Comparison of ENCODE assay signal across 37 cellular contexts in the genomic region with DNA sequence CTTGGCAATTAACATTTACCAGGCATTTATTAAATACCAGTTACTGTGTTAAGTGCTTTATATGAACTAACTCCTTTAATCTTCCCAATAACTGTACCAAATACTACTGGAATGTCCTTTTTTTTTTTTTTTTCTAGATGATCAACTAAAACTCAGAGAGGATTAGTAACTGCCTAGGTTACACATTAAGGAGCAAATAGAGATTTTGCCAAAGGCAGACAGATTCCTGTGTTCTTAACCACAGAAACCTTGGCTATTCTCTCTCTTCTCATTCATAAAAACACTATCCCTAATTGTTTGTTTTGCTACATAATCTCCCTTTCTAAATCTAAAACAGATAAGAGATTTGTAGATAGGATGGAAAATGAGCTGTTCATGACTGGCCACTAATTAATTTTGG. TPM values are rescaled to one million over a fixed set of nuclear protein-coding genes. Genes with fewer than 3 reads are reported as not detected.
"Had no signal": no experiment of that assay in that cellular context is flagged by ENCODE, and none has a peak within 500 bp of the region (broad histone marks: within the 10 kb centered on the region; RNA-seq: fewer than 3 reads in every experiment).

No MANE protein-coding gene starts in this region.

- H3K9me3 Mint-ChIP-seq: activated CD4-positive, alpha-beta memory T cell treated with anti-CD3 and anti-CD28 coated beads for 36 hours; activated naive CD4-positive, alpha-beta T cell treated with anti-CD3 and anti-CD28 coated beads, Interleukin-2, amount 10 ng/mL, durations not matched to agents 7 days and 5 days; activated naive CD8-positive, alpha-beta T cell treated with anti-CD3 and anti-CD28 coated beads, Interleukin-2, amount 50 U/mL, for 24 hours; activated T-cell treated with anti-CD3 and anti-CD28 coated beads, Interleukin-2, amount 50 U/mL, for 4 hours; activated T-helper 1 cell treated with anti-CD3 and anti-CD28 coated beads, Interleukin-12 subunit alpha, Interleukin-12 subunit beta, Interleukin-2, Interleukin-4 antibody, amounts not matched to agents 30 ng/mL and 10 ng/mL and 1 ng/mL, durations not matched to agents 14 hours and 24 hours and 36 hours; central memory CD8-positive, alpha-beta T cell; T-helper 1 cell treated with Interleukin-12 subunit alpha and Interleukin-12 subunit beta and Interleukin-4 antibody, amounts not matched to agents 30 μg/mL and 1 μg/mL, for 36 hours; T-helper 2 cell treated with Interferon-gamma antibody and Interleukin-4, amounts not matched to agents 5 μg/mL and 100 μg/mL, for 36 hours; WTC11 had no signal

- H3K9me3 ChIP-seq: Peyer's patch, SJSA1, SK-N-SH had no signal

- H3K4me1 Mint-ChIP-seq: activated naive CD8-positive, alpha-beta T cell treated with anti-CD3 and anti-CD28 coated beads, Interleukin-2, amount 50 U/mL, for 24 hours; central memory CD8-positive, alpha-beta T cell; WTC11 had no signal

- H3K27ac ChIP-seq: cardiac muscle cell, KMS-11, Peyer's patch, SJSA1 had no signal

- H3K4me1 ChIP-seq: Peyer's patch, SJSA1 had no signal

- ATAC-seq: activated naive CD8-positive, alpha-beta T cell treated with anti-CD3 and anti-CD28 coated beads, Interleukin-2, amount 50 U/mL, for 24 hours; PC-3; WTC11 had no signal

- H3K27me3 ChIP-seq: cardiac muscle cell, Peyer's patch, SJSA1 had no signal

- H3K4me3 Mint-ChIP-seq: activated CD4-positive, alpha-beta memory T cell treated with anti-CD3 and anti-CD28 coated beads for 36 hours; activated CD4-positive, alpha-beta T cell treated with anti-CD3 and anti-CD28 coated beads for 36 hours; activated naive CD4-positive, alpha-beta T cell treated with anti-CD3 and anti-CD28 coated beads, Interleukin-2, amount 10 ng/mL, durations not matched to agents 7 days and 5 days; activated naive CD8-positive, alpha-beta T cell; activated naive CD8-positive, alpha-beta T cell treated with anti-CD3 and anti-CD28 coated beads, Interleukin-2, amount 50 U/mL, for 24 hours; activated T-cell treated with anti-CD3 and anti-CD28 coated beads, Interleukin-2, amount 50 U/mL, for 4 hours; activated T-helper 1 cell treated with anti-CD3 and anti-CD28 coated beads, Interleukin-12 subunit alpha, Interleukin-12 subunit beta, Interleukin-2, Interleukin-4 antibody, amounts not matched to agents 30 ng/mL and 10 ng/mL and 1 ng/mL, durations not matched to agents 14 hours and 24 hours and 36 hours; central memory CD8-positive, alpha-beta T cell; T-helper 1 cell treated with Interleukin-12 subunit alpha and Interleukin-12 subunit beta and Interleukin-4 antibody, amounts not matched to agents 30 μg/mL and 1 μg/mL, for 36 hours; T-helper 2 cell treated with Interferon-gamma antibody and Interleukin-4, amounts not matched to agents 5 μg/mL and 100 μg/mL, for 36 hours; WTC11 had no signal

- H3K27me3 Mint-ChIP-seq: activated CD4-positive, alpha-beta memory T cell treated with anti-CD3 and anti-CD28 coated beads for 36 hours; activated CD4-positive, alpha-beta T cell treated with anti-CD3 and anti-CD28 coated beads for 36 hours; activated naive CD4-positive, alpha-beta T cell treated with anti-CD3 and anti-CD28 coated beads, Interleukin-2, amount 10 ng/mL, durations not matched to agents 7 days and 5 days; activated naive CD8-positive, alpha-beta T cell; activated naive CD8-positive, alpha-beta T cell treated with anti-CD3 and anti-CD28 coated beads, Interleukin-2, amount 50 U/mL, for 24 hours; central memory CD8-positive, alpha-beta T cell had no signal

- H3K27ac Mint-ChIP-seq: activated CD4-positive, alpha-beta memory T cell treated with anti-CD3 and anti-CD28 coated beads for 36 hours; activated CD4-positive, alpha-beta T cell treated with anti-CD3 and anti-CD28 coated beads for 36 hours; activated naive CD4-positive, alpha-beta T cell treated with anti-CD3 and anti-CD28 coated beads, Interleukin-2, amount 10 ng/mL, durations not matched to agents 7 days and 5 days; activated naive CD8-positive, alpha-beta T cell; activated naive CD8-positive, alpha-beta T cell treated with anti-CD3 and anti-CD28 coated beads, Interleukin-2, amount 50 U/mL, for 24 hours; activated T-helper 1 cell treated with anti-CD3 and anti-CD28 coated beads, Interleukin-12 subunit alpha, Interleukin-12 subunit beta, Interleukin-2, Interleukin-4 antibody, amounts not matched to agents 30 ng/mL and 10 ng/mL and 1 ng/mL, durations not matched to agents 14 hours and 24 hours and 36 hours; T-helper 1 cell treated with Interleukin-12 subunit alpha and Interleukin-12 subunit beta and Interleukin-4 antibody, amounts not matched to agents 30 μg/mL and 1 μg/mL, for 36 hours; T-helper 2 cell treated with Interferon-gamma antibody and Interleukin-4, amounts not matched to agents 5 μg/mL and 100 μg/mL, for 36 hours; WTC11 had no signal

- H3K4me3 ChIP-seq: cardiac muscle cell, Peyer's patch, SJSA1 had no signal

- DNase-seq: activated CD4-positive, alpha-beta memory T cell treated with anti-CD3 and anti-CD28 coated beads for 36 hours; activated CD4-positive, alpha-beta T cell treated with anti-CD3 and anti-CD28 coated beads for 36 hours; activated CD4-positive, alpha-beta T cell treated with anti-CD3 and anti-CD28 coated beads, Interleukin-2, amount 50 U/mL, for 1 hour; activated CD8-positive, alpha-beta memory T cell treated with anti-CD3 and anti-CD28 coated beads, Interleukin-2, amount 50 U/mL, for 4 hours; activated gamma-delta T cell treated with Interleukin-2 at 50 U/mL for 16 hours; activated naive CD4-positive, alpha-beta T cell treated with anti-CD3 and anti-CD28 coated beads, Interleukin-2, amount 10 ng/mL, durations not matched to agents 7 days and 5 days; activated naive CD8-positive, alpha-beta T cell treated with anti-CD3 and anti-CD28 coated beads, Interleukin-2, amount 50 U/mL, for 24 hours; activated T-cell treated with anti-CD3 and anti-CD28 coated beads for 4 hours; activated T-cell treated with anti-CD3 and anti-CD28 coated beads, Interleukin-2, amount 50 U/mL, for 4 hours; anterior cingulate cortex; MM.1S; MV-4-11; NCI-H1092; NCI-H1417; NCI-H146; NCI-H187; NCI-H2029 treated with DMSO at 0.1 percent for 48 hours; NCI-H2107; NCI-H2171; NCI-H510A; NCI-H526; NCI-H748 treated with DMSO at 0.1 percent for 48 hours; NK-92 treated with Interleukin-12 subunit alpha and Interleukin-12 subunit beta, amount 100 ng/mL, for 24 hours; PC-3; Peyer's patch; RPMI8226; SHP77 treated with DMSO at 0.1 percent for 48 hours; SK-N-SH had no signal

- H3K9ac ChIP-seq: KMS-11, SK-N-SH had no signal

RNA-seq across cellular contexts. Expression of gene ARHGEF33, which starts 27.2 kb away (rescaled TPM):
- total RNA-seq: SJSA1 had no signal
